Comparison of ENCODE assay signal across 14 cellular contexts in the genomic region with DNA sequence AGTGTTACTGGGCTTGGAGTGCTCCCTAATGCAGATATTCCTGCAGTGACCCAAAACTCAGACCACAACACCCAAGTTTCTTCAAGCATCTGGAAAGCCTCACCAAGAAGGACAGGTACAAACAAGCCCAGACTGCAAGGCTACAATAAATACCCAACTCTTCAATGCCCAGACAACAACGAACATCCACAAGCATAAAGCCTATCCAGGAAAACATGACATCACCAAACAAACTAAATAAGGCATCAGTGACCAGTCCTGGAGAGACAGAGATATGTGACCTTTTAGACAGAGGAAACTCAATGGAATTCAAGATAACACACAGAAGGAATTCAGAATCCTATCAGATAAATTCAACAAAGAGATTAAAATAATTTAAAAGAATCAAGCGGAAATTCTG.
"Had no signal": no experiment of that assay in that cellular context is flagged by ENCODE, and none has a peak within 500 bp of the region (broad histone marks: within the 10 kb centered on the region; RNA-seq: fewer than 3 reads in every experiment).

No MANE protein-coding gene starts in this region.

- H3K27ac Mint-ChIP-seq: activated naive CD8-positive, alpha-beta T cell treated with anti-CD3 and anti-CD28 coated beads, Interleukin-2, amount 10 ng/mL, durations not matched to agents 7 days and 5 days; activated T-helper 1 cell treated with anti-CD3 and anti-CD28 coated beads, Interleukin-12 subunit alpha, Interleukin-12 subunit beta, Interleukin-2, Interleukin-4 antibody, amounts not matched to agents 30 ng/mL and 10 ng/mL and 1 ng/mL, durations not matched to agents 14 hours and 24 hours and 36 hours; dendritic cell treated with granulocyte-macrophage colony-stimulating factor and Interleukin-4, amounts not matched to agents 40 ng/mL and 50 ng/mL, for 4 days; nephron progenitor cell; T-helper 2 cell treated with Interferon-gamma antibody and Interleukin-4, amounts not matched to agents 5 μg/mL and 100 μg/mL, for 36 hours had no signal

- H3K27me3 Mint-ChIP-seq: dendritic cell treated with granulocyte-macrophage colony-stimulating factor and Interleukin-4, amounts not matched to agents 40 ng/mL and 50 ng/mL, for 4 days had no signal

- H3K4me3 ChIP-seq: hepatocyte, prostate gland, sigmoid colon, thoracic aorta had no signal

- ATAC-seq: activated CD4-positive, CD25-positive, alpha-beta regulatory T cell treated with anti-CD3 and anti-CD28 coated beads, Interleukin-2, amount 50 U/mL, for 24 hours; esophagus mucosa had no signal

- H3K9me3 Mint-ChIP-seq: activated naive CD8-positive, alpha-beta T cell treated with anti-CD3 and anti-CD28 coated beads, Interleukin-2, amount 10 ng/mL, durations not matched to agents 7 days and 5 days; activated T-helper 1 cell treated with anti-CD3 and anti-CD28 coated beads, Interleukin-12 subunit alpha, Interleukin-12 subunit beta, Interleukin-2, Interleukin-4 antibody, amounts not matched to agents 30 ng/mL and 10 ng/mL and 1 ng/mL, durations not matched to agents 14 hours and 24 hours and 36 hours; dendritic cell treated with granulocyte-macrophage colony-stimulating factor and Interleukin-4, amounts not matched to agents 40 ng/mL and 50 ng/mL, for 4 days; T-helper 2 cell treated with Interferon-gamma antibody and Interleukin-4, amounts not matched to agents 5 μg/mL and 100 μg/mL, for 36 hours had no signal

- DNase-seq: activated naive CD8-positive, alpha-beta T cell treated with anti-CD3 and anti-CD28 coated beads, Interleukin-2, amount 10 ng/mL, durations not matched to agents 7 days and 5 days; kidney glomerular epithelial cell; nephron progenitor cell; sigmoid colon; stimulated activated CD4-positive, alpha-beta T cell treated with anti-CD3 and anti-CD28 coated beads, Interleukin-12 subunit alpha, Interleukin-12 subunit beta, amount 100 ng/mL, for 4 hours; stimulated activated CD4-positive, alpha-beta T cell treated with anti-CD3 and anti-CD28 coated beads, Interleukin-2, amount 100 ng/mL, for 24 hours had no signal

- H3K27me3 ChIP-seq: hepatocyte, sigmoid colon had no signal

- H3K36me3 ChIP-seq: prostate gland, sigmoid colon, thoracic aorta had no signal

- H3K4me3 Mint-ChIP-seq: activated naive CD8-positive, alpha-beta T cell treated with anti-CD3 and anti-CD28 coated beads, Interleukin-2, amount 10 ng/mL, durations not matched to agents 7 days and 5 days; activated T-helper 1 cell treated with anti-CD3 and anti-CD28 coated beads, Interleukin-12 subunit alpha, Interleukin-12 subunit beta, Interleukin-2, Interleukin-4 antibody, amounts not matched to agents 30 ng/mL and 10 ng/mL and 1 ng/mL, durations not matched to agents 14 hours and 24 hours and 36 hours; dendritic cell treated with granulocyte-macrophage colony-stimulating factor and Interleukin-4, amounts not matched to agents 40 ng/mL and 50 ng/mL, for 4 days; nephron progenitor cell; T-helper 2 cell treated with Interferon-gamma antibody and Interleukin-4, amounts not matched to agents 5 μg/mL and 100 μg/mL, for 36 hours had no signal

- H3K4me1 Mint-ChIP-seq: activated naive CD8-positive, alpha-beta T cell treated with anti-CD3 and anti-CD28 coated beads, Interleukin-2, amount 10 ng/mL, durations not matched to agents 7 days and 5 days had no signal

- H3K36me3 Mint-ChIP-seq: activated naive CD8-positive, alpha-beta T cell treated with anti-CD3 and anti-CD28 coated beads, Interleukin-2, amount 10 ng/mL, durations not matched to agents 7 days and 5 days had no signal

- H3K9me3 ChIP-seq: prostate gland, sigmoid colon, thoracic aorta had no signal

- H3K27ac ChIP-seq: hepatocyte, prostate gland, thoracic aorta had no signal
